13 cellular contexts compared by ENCODE assay signal in genomic region chr1:55275151-55275748, GRCh38.
DNase-seq lines count a peak whose midpoint lies in the region; ATAC-seq and TF ChIP-seq lines count a peak whose summit lies in the region.
"Had no signal": no experiment of that assay in that cellular context is flagged by ENCODE, and none has a peak within 500 bp of the region (broad histone marks: within the 10 kb centered on the region; RNA-seq: fewer than 3 reads in every experiment).

No MANE protein-coding gene starts in this region.

- no peak overlapping the region for H3K4me3 ChIP-seq in osteoblast (ENCODE audit: insufficient read depth, low read length)
- H3K4me3 ChIP-seq: coronary artery, left lung had no signal

- no peaks in the 10 kb centered on the region for H3K79me2 ChIP-seq in osteoblast (ENCODE audit: insufficient read depth, low read length)

- H2AFZ ChIP-seq in osteoblast (ENCODE audit: low read length) = peak overlapping the region; percentile 53

- peaks cover 29% of the 10 kb centered on the region for H3K4me1 ChIP-seq in osteoblast (ENCODE audit: insufficient read depth, low read length)
- H3K4me1 ChIP-seq: left lung had no signal

- peak overlapping the region; percentile 62 for H3K27ac ChIP-seq in osteoblast (ENCODE audit: low read depth, low read length)
- H3K27ac ChIP-seq: left lung, neutrophil had no signal

- peak; percentile 75 for DNase-seq in Ammon's horn (ENCODE audit: low spot score)
- DNase-seq in SK-MEL-5 (ENCODE audit: low read depth, low spot score) = peak; percentile 41
- peak; percentile 82 to 89 for DNase-seq in erythroblast (lab: John Stamatoyannopoulos, UW)
- DNase-seq in osteoblast (ENCODE audit: insufficient read length, low spot score, missing footprints) = no peak
- DNase-seq in HuH-7 (ENCODE audit: low spot score) = no peak
- DNase-seq in NCI-H748 (lab: John Stamatoyannopoulos, UW; ENCODE audit: unreplicated experiment) = no peak
- DNase-seq in DMS79 treated with DMSO at 0.1 percent for 48 hours (lab: John Stamatoyannopoulos, UW) = no peak
- DNase-seq: left lung; NCI-H2081; stimulated activated CD4-positive, alpha-beta T cell treated with anti-CD3 and anti-CD28 coated beads, Interleukin-4, amount 100 ng/mL, for 1 hour had no signal

- no peaks in the 10 kb centered on the region for H4K20me1 ChIP-seq in osteoblast (ENCODE audit: insufficient read depth, low read length)

- no peaks in the 10 kb centered on the region for H3K36me3 ChIP-seq in osteoblast (ENCODE audit: insufficient read depth, low read length)
- H3K36me3 ChIP-seq: left lung, neutrophil had no signal

- no peak for ATAC-seq in GM19463 (IDR thresholded peaks at IDR 0.05; ENCODE audit: unreplicated experiment)
- ATAC-seq: left lung had no signal

- no peaks in the 10 kb centered on the region for H3K9me3 ChIP-seq in osteoblast (ENCODE audit: low read depth, low read length)
- H3K9me3 ChIP-seq: left lung, neutrophil had no signal

- H3K4me2 ChIP-seq in osteoblast (ENCODE audit: insufficient read depth, low read length) = no peak overlapping the region

- no peak for TF ChIP-seq CTCF in osteoblast (IDR thresholded peaks at IDR 0.05; ENCODE audit: extremely low read depth, low read depth, low read length)

- in situ Hi-C loops in SK-MEL-5 (cut with HindIII; ENCODE audit: low pct_unique_long_range_greater_than_20kb, low sequenced_read_pairs) = no loop called here

- H3K27me3 ChIP-seq in osteoblast (ENCODE audit: insufficient read depth, low read length) = no peaks in the 10 kb centered on the region
- H3K27me3 ChIP-seq: left lung, neutrophil had no signal

- no peak for TF ChIP-seq POLR2A in erythroblast (IDR thresholded peaks at IDR 0.05; ENCODE audit: low read length)

Comparison
In these comparisons a context has a peak if more than half of its experiments do, and no peak if none do; other contexts are left out.
1. DNase-seq: peak in Ammon's horn (single experiment), SK-MEL-5 (single experiment) and erythroblast (2 of 2); none in osteoblast (single experiment), HuH-7 (single experiment), NCI-H748 (single experiment) and DMS79 treated with DMSO at 0.1 percent for 48 hours (single experiment).